ENCODE assay signal across 21 cellular contexts in the genomic region with DNA sequence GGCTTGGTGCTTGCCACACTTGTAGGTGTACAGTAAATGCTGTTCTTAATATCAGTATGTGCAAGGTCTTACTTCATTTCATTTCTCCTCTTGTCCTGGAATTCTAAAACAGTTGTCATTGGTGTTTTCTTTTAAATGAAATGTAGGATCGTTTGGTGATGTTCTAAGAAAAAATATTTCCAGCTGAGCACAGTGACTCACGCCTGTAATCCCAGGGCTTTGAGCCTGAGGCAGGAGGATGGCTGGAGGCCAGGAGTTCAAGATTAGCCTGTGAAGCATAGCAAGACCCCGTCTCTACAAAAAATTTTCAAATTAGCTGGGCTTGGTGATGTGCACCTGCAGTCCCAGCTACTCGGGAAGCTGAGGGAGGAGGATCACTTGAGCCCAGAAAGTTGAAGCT. TPM values are rescaled to one million over a fixed set of nuclear protein-coding genes. Genes with fewer than 3 reads are reported as not detected.
DNase-seq lines count a peak whose midpoint lies in the region; ATAC-seq and TF ChIP-seq lines count a peak whose summit lies in the region.
"Had no signal": no experiment of that assay in that cellular context is flagged by ENCODE, and none has a peak within 500 bp of the region (broad histone marks: within the 10 kb centered on the region; RNA-seq: fewer than 3 reads in every experiment).

No MANE protein-coding gene starts in this region.

- H3K9me3 Mint-ChIP-seq in T-cell: peaks cover 6 to 16% (median 8%) of the 10 kb centered on the region in 3 donors

- no peak overlapping the region for H3K4me3 Mint-ChIP-seq in T-cell
- H3K4me3 Mint-ChIP-seq: CD8-positive, alpha-beta memory T cell; IgD-negative memory B cell had no signal

- DNase-seq in AG08395 (ENCODE audit: low spot score) (peak; percentile 62), MG63 (peak; percentile 77), coronary artery (ENCODE audit: low spot score) (no peak), non-pigmented ciliary epithelial cell (ENCODE audit: low read depth) (peak; percentile 27), T-cell (no peak), NCI-H1105 treated with DMSO at 0.1 percent for 48 hours (lab: John Stamatoyannopoulos, UW) (no peak)
- DNase-seq: activated CD4-positive, alpha-beta T cell treated with anti-CD3 and anti-CD28 coated beads for 4 hours; activated CD8-positive, alpha-beta memory T cell treated with anti-CD3 and anti-CD28 coated beads, Interleukin-2, amount 50 U/mL, for 48 hours; body of pancreas; CD8-positive, alpha-beta memory T cell; DND-41; NCI-H1048; NCI-H2081 treated with DMSO at 0.1 percent for 48 hours; NCI-H69; PC-9; retina; stimulated activated naive CD8-positive, alpha-beta T cell treated with anti-CD3 and anti-CD28 coated beads, Interleukin-15, Interleukin-2, amounts not matched to agents 100 U/mL and 50 U/mL, for 24 hours; uterus had no signal

- H3K27ac ChIP-seq in coronary artery: peak overlapping the region; percentile 35 to 96
- H3K27ac ChIP-seq: body of pancreas, PC-9, uterus had no signal

- no peaks in the 10 kb centered on the region for H3K27me3 ChIP-seq in MG63
- H3K27me3 ChIP-seq: body of pancreas, uterus had no signal

- H3K9me3 ChIP-seq in MG63: peaks cover 7% of the 10 kb centered on the region
- H3K9me3 ChIP-seq: uterus had no signal

- H3K27me3 Mint-ChIP-seq in T-cell: peaks cover 0 to 7% of the 10 kb centered on the region in 2 donors

- POLR2A ChIA-PET in T-cell (lab: Charles Lee): no interaction called here

- no peaks in the 10 kb centered on the region for H3K36me3 Mint-ChIP-seq in T-cell

- CTCF ChIA-PET in T-cell (lab: Charles Lee): no interaction called here

- H3K36me3 ChIP-seq in MG63: no peaks in the 10 kb centered on the region
- H3K36me3 ChIP-seq: uterus had no signal

- no peak overlapping the region for H3K4me3 ChIP-seq in MG63
- H3K4me3 ChIP-seq in coronary artery: no peak overlapping the region
- H3K4me3 ChIP-seq: body of pancreas, PC-9, uterus had no signal

- H3K4me1 Mint-ChIP-seq in T-cell: no peaks in the 10 kb centered on the region
- H3K4me1 Mint-ChIP-seq: CD8-positive, alpha-beta memory T cell; IgD-negative memory B cell had no signal

- ATAC-seq in T-cell (replicated peaks in 1 of 4) (no peak), HG03108 (IDR thresholded peaks at IDR 0.05; ENCODE audit: unreplicated experiment) (no peak), HG03045 (IDR thresholded peaks at IDR 0.05; ENCODE audit: unreplicated experiment) (no peak)
- ATAC-seq: body of pancreas; stimulated activated naive CD8-positive, alpha-beta T cell treated with anti-CD3 and anti-CD28 coated beads, Interleukin-15, Interleukin-2, amounts not matched to agents 100 U/mL and 50 U/mL, for 24 hours had no signal

- no peak for TF ChIP-seq CTCF in coronary artery (IDR thresholded peaks at IDR 0.05)

- H3K27ac Mint-ChIP-seq in T-cell: no peak overlapping the region
- H3K27ac Mint-ChIP-seq: CD8-positive, alpha-beta memory T cell; IgD-negative memory B cell had no signal

RNA-seq across cellular contexts. Expression of gene ELN, which starts 32.6 kb away (rescaled TPM):
- not detected in 2 replicates for total RNA-seq in MG63 (2014; rRNA removed; shearing (Covaris generic); ENCODE audit: low replicate concordance)
- total RNA-seq in T-cell: under 1 TPM in 3 of 5 donors, not detected in 2; 0.22 to 0.56 (median 0.44) TPM
- total RNA-seq: CD8-positive, alpha-beta memory T cell had no signal

Comparison
In these comparisons a context has a peak if more than half of its experiments do, and no peak if none do; other contexts are left out.
1. DNase-seq: peak in AG08395 (single experiment), MG63 (single experiment) and non-pigmented ciliary epithelial cell (single experiment); none in coronary artery (single experiment), T-cell (0 of 34) and NCI-H1105 treated with DMSO at 0.1 percent for 48 hours (single experiment).